Comparison of ENCODE assay signal across 9 cellular contexts in the genomic region with DNA sequence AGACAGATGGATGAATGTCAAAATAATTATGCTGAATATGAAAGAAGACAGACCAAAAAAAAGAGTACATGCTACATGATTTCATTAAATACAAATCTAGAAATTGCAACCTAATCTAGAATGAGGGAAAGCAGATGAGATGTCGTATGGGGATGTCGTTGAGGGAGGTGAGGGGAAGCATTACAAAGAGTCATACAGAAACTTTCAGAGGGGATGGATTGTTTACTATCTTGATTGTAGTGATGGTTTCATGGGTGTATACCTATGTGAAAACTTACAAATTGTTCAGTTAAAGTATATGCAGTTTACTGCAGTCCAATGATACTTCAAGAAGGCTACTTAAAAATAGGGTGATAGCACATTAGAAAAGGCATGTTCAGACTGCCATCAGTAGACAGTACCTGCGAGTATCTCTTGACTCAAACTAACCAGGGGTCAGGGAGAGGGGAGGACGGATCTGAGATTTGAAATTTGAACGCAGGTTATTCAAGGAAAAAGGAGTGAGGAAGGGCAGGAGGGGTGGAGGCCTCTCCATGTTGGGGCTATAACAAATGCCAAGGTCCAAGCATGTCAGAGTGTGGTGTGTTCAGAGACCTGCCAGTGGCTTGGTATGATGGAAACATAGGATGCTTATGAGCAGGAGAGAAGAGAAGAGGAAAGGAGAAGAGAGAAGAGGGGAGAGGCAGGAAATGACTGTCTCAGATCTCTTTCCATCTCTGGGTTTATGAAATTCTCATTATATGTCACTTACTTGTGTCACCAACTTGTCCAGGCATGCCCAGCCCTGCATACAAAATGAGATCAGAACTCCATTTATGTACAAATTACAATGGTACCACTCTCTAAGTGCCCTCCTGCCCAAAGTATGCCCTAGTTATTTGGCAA.
DNase-seq lines count a peak whose midpoint lies in the region; ATAC-seq, FAIRE-seq and TF ChIP-seq lines count a peak whose summit lies in the region.
"Had no signal": no experiment of that assay in that cellular context is flagged by ENCODE, and none has a peak within 500 bp of the region (broad histone marks: within the 10 kb centered on the region; RNA-seq: fewer than 3 reads in every experiment).

No MANE protein-coding gene starts in this region.

- H3K4me3 ChIP-seq in GM06990 (replicated peaks; ENCODE audit: low read depth, low read length): no peak overlapping the region
- no peak overlapping the region for H3K4me3 ChIP-seq in uterus
- H3K4me3 ChIP-seq in kidney (ENCODE audit: low read length in 2 of 2): no peak overlapping the region
- H3K4me3 ChIP-seq: MG63 had no signal

- H3K9ac ChIP-seq in kidney (ENCODE audit: low read length in 2 of 2): no peak overlapping the region

- peak overlapping the region; percentile 98 to 100 for H3K27ac Mint-ChIP-seq in activated naive CD4-positive, alpha-beta T cell treated with anti-CD3 and anti-CD28 coated beads, Interleukin-2, amount 50 U/mL, for 72 hours

- H3K9me3 ChIP-seq in uterus (no peaks in the 10 kb centered on the region), kidney (ENCODE audit: control insufficient read depth in 1 of 2, low read length in 2 of 2) (no peaks in the 10 kb centered on the region)
- H3K9me3 ChIP-seq: MG63 had no signal

- intact Hi-C loops in uterus (cut with DNase I; ENCODE audit: low total_unique reads): no loop called here
- intact Hi-C loops in kidney (cut with DNase I): no loop called here

- peaks cover 0 to 5% of the 10 kb centered on the region in 2 donors for H3K9me3 Mint-ChIP-seq in activated naive CD4-positive, alpha-beta T cell treated with anti-CD3 and anti-CD28 coated beads, Interleukin-2, amount 50 U/mL, for 72 hours

- peaks cover 4 to 6% of the 10 kb centered on the region in 2 donors for H3K36me3 Mint-ChIP-seq in activated naive CD4-positive, alpha-beta T cell treated with anti-CD3 and anti-CD28 coated beads, Interleukin-2, amount 50 U/mL, for 72 hours

- no peaks in the 10 kb centered on the region; the same call in 1 of the 2 replicates for H3K36me3 ChIP-seq in GM06990 (ENCODE audit: control insufficient read depth, insufficient read depth, low read length)
- H3K36me3 ChIP-seq in uterus: no peaks in the 10 kb centered on the region
- no peaks in the 10 kb centered on the region for H3K36me3 ChIP-seq in kidney (ENCODE audit: control insufficient read depth in 1 of 2, insufficient read depth in 2 of 2, low read length in 2 of 2)
- H3K36me3 ChIP-seq: MG63 had no signal

- no peak for TF ChIP-seq POLR2A in uterus (IDR thresholded peaks at IDR 0.05)

- no peak overlapping the region for H3K27ac ChIP-seq in uterus
- H3K27ac ChIP-seq in kidney (ENCODE audit: low read depth in 2 of 2, low read length in 2 of 2): no peak overlapping the region

- ATAC-seq in GM19438 (IDR thresholded peaks at IDR 0.05; ENCODE audit: low read depth, unreplicated experiment) (peak; percentile 53), HG03280 (IDR thresholded peaks at IDR 0.05; ENCODE audit: unreplicated experiment) (peak; percentile 46)
- ATAC-seq in activated naive CD4-positive, alpha-beta T cell treated with anti-CD3 and anti-CD28 coated beads, Interleukin-2, amount 50 U/mL, for 72 hours: peak; percentile 80 to 85

- no peak for FAIRE-seq in kidney (lab: Jason Lieb, UNC)

- DNase-seq in GM06990 (ENCODE audit: extremely low read depth, insufficient read length) (peak; percentile 48), NCI-H1930 (lab: John Stamatoyannopoulos, UW) (no peak), uterus (no peak), kidney glomerular epithelial cell (lab: John Stamatoyannopoulos, UW) (no peak), kidney (no peak)
- DNase-seq in activated naive CD4-positive, alpha-beta T cell treated with anti-CD3 and anti-CD28 coated beads, Interleukin-2, amount 50 U/mL, for 72 hours (ENCODE audit: low spot score in 2 of 2): peak in 1 of 2 donors; percentile 55
- DNase-seq: MG63 had no signal

- H3K4me1 ChIP-seq in uterus (no peaks in the 10 kb centered on the region), kidney (ENCODE audit: control insufficient read depth in 1 of 2, insufficient read depth in 1 of 2, low read depth in 1 of 2, low read length in 2 of 2) (no peaks in the 10 kb centered on the region)

- H3K27me3 ChIP-seq in GM06990 (replicated peaks; ENCODE audit: control insufficient read depth, insufficient read depth, low read length) (no peaks in the 10 kb centered on the region), uterus (no peaks in the 10 kb centered on the region)
- H3K27me3 ChIP-seq: MG63 had no signal

- no peak for TF ChIP-seq CTCF in GM06990 (IDR thresholded peaks at IDR 0.05; ENCODE audit: insufficient read depth, low read length, poor library complexity, severe bottlenecking)
- no peak for TF ChIP-seq CTCF in uterus (IDR thresholded peaks at IDR 0.05)
- TF ChIP-seq CTCF in kidney (IDR thresholded peaks at IDR 0.05; ENCODE audit: borderline replicate concordance, extremely low read depth, insufficient read depth): no peak
